ENCODE assay signal across 8 cellular contexts in the genomic region with DNA sequence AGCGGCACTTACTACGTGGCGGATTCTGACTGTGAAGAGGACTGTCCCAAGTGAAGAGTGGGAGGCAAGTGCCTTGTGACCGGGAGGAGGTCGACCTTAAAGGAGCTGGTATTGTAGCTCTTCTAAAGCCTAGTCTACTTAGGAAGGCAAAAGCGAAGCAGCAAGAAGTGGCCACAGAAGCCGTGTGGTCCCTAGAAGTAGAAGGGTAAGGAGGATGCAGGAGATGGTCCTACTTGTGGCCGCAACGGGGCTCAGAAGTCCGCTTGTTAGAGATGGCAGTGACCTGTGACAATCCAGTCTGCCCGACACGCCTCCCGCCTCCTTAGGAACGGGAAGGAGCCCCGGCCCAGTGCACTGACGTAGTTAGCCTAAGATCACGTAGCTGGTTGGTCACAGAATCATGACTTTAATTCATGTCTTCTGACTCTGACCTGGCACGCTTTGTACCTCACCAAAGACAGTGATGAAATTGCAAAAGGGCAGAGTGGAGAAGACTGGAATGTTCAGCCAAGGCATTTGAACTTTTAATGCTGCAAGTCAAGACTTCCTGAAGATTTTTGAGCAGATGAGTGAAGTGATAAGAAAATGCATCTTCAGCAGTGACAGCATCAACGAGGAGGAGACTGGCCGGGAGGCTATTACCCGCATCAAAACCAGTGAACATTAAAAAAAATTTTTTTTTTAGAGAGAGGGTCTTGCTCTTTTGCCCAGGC. TPM values are rescaled to one million over a fixed set of nuclear protein-coding genes. Genes with fewer than 3 reads are reported as not detected.
A peak's percentile ranks its signal among the peaks of the same experiment; 100 is the strongest.
DNase-seq lines count a peak whose midpoint lies in the region; ATAC-seq and TF ChIP-seq lines count a peak whose summit lies in the region.

No MANE protein-coding gene starts in this region.

- ATAC-seq in GM19438 (IDR thresholded peaks at IDR 0.05; ENCODE audit: low read depth, unreplicated experiment) = peak; percentile 43
- ATAC-seq in HG03521 (IDR thresholded peaks at IDR 0.05; ENCODE audit: unreplicated experiment) = peak; percentile 31

- intact Hi-C loops in testis (cut with DNase I; ENCODE audit: low total_unique reads) = no loop called here

- peak overlapping the region; percentile 92 for H3K27ac ChIP-seq in neutrophil
- H3K27ac ChIP-seq in testis = peak overlapping the region; percentile 89 to 97

- WGBS in testis, 2 donors = 3 to 5% methylated on average over 13 to 21 of the region's 21 CpGs

- no peaks in the 10 kb centered on the region for H3K27me3 ChIP-seq in neutrophil
- H3K27me3 ChIP-seq in testis = no peaks in the 10 kb centered on the region

- no peaks in the 10 kb centered on the region for H3K9me3 ChIP-seq in neutrophil
- no peaks in the 10 kb centered on the region for H3K9me3 ChIP-seq in testis

- H3K4me1 ChIP-seq in neutrophil (ENCODE audit: control insufficient read depth in 1 of 2, insufficient read depth in 1 of 2, low read depth in 1 of 2, low read length in 1 of 2) (peaks cover 19 to 24% of the 10 kb centered on the region in 2 experiments), testis (peaks cover 7% of the 10 kb centered on the region)

- H3K4me3 ChIP-seq in foreskin fibroblast (ENCODE audit: low read depth in 1 of 2, low read length in 2 of 2) (peak overlapping the region; percentile 56 to 71), neutrophil (ENCODE audit: low read depth in 1 of 2, low read length in 1 of 2) (peak overlapping the region; percentile 84 to 86), testis (peak overlapping the region; percentile 55 to 89)

- TF ChIP-seq CTCF in foreskin fibroblast (IDR thresholded peaks at IDR 0.05; ENCODE audit: low read depth, low read length) (no peak), neutrophil (IDR thresholded peaks at IDR 0.05) (no peak), testis (IDR thresholded peaks at IDR 0.05) (no peak)

- peak; percentile 63 for TF ChIP-seq POLR2A in testis (IDR thresholded peaks at IDR 0.05)

- H3K36me3 ChIP-seq in neutrophil (no peaks in the 10 kb centered on the region), testis (ENCODE audit: low read depth, missing control alignments) (no peaks in the 10 kb centered on the region)

- DNase-seq in COLO668 (lab: John Stamatoyannopoulos, UW; ENCODE audit: unreplicated experiment) (peak; percentile 67), RKO (ENCODE audit: low spot score) (peak; percentile 92), activated T-helper 1 cell treated with Interleukin-2 at 50 U/mL for 16 hours (ENCODE audit: low read depth) (peak; percentile 47), foreskin fibroblast (peak; percentile 97), testis (peak; percentile 94)

RNA-seq across cellular contexts. Expression of a gene that starts 0.7 kb away (rescaled TPM):
- 10 to 100 TPM in 1 of 2 donors, 1 to 10 TPM in 1; 9.0 to 14.7 TPM for total RNA-seq in testis
- 9.8 TPM for polyA plus RNA-seq in testis (ENCODE audit: insufficient read depth, low read depth, low replicate concordance)

Comparison
In these comparisons a context has a peak if more than half of its experiments do, and no peak if none do; other contexts are left out.
1. Peak in every context shown above with its lines: DNase-seq, ATAC-seq, H3K4me3 ChIP-seq and H3K27ac ChIP-seq.
2. DNase-seq: peak in every context shown above with its lines; median percentile 97 in foreskin fibroblast; 94 in testis; 92 in RKO; 67 in COLO668; 47 in activated T-helper 1 cell treated with Interleukin-2 at 50 U/mL for 16 hours.